In genomic region chr1:154961497-154962237, GRCh38 we compare ENCODE assay signal across 8 cellular contexts. TPM values are rescaled to one million over a fixed set of nuclear protein-coding genes. Genes with fewer than 3 reads are reported as not detected.
DNase-seq lines count a peak whose midpoint lies in the region; ATAC-seq, FAIRE-seq and TF ChIP-seq lines count a peak whose summit lies in the region.

TSS of gene PYGO2 (minus strand) at chr1:154961782. CDS start at chr1:154961576, 206 bp downstream.

- FAIRE-seq in D721Med (lab: Jason Lieb, UNC): no peak

- CTCF ChIA-PET in PC-3 (lab: Charles Lee): interaction anchor here (0.6 to 1.7 kb wide), 5 partner anchors 32 to 312 kb away, joined by 3 to 8 read pairs (median 5); partner anchors contain the start of genes LENEP and ZBTB7B

- H2AFZ ChIP-seq in PC-3 (ENCODE audit: low read length): peak within 1 kb of the TSS; percentile 77

- peak; percentile 97 for DNase-seq in D721Med (ENCODE audit: insufficient read length, low spot score)
- peak in 66 of 76 experiments; percentile 19 to 81 (median 63) for DNase-seq in HUDEP-2 (lab: John Stamatoyannopoulos, UW; ENCODE audit: unreplicated experiment in 76 of 76)
- DNase-seq in PC-3: peak; percentile 80
- peak; percentile 91 for DNase-seq in activated T-cell treated with anti-CD3 and anti-CD28 coated beads, Interleukin-2, amount 50 U/mL, for 24 hours

- no peaks in the 10 kb centered on the region for H3F3A ChIP-seq in PC-3 (ENCODE audit: low read length, unreplicated experiment)

- H3K9ac ChIP-seq in PC-3 (ENCODE audit: low read length): peak within 1 kb of the TSS; percentile 96

- H3K4me1 Mint-ChIP-seq in activated T-cell treated with anti-CD3 and anti-CD28 coated beads, Interleukin-2, amount 50 U/mL, for 24 hours (ENCODE audit: low read depth): peaks cover 49% of the 10 kb centered on the region
- H3K4me1 Mint-ChIP-seq in stimulated activated memory B cell treated with anti-CD40 and anti-IgM and Interleukin-4, amounts not matched to agents 10 μg/mL and 1 μg/mL and 100 μg/mL, for 72 hours: peaks cover 46% of the 10 kb centered on the region

- peak within 1 kb of the TSS; percentile 96 for H3K4me3 Mint-ChIP-seq in activated T-cell treated with anti-CD3 and anti-CD28 coated beads, Interleukin-2, amount 50 U/mL, for 24 hours
- peak within 1 kb of the TSS; percentile 88 for H3K4me3 Mint-ChIP-seq in stimulated activated memory B cell treated with anti-CD40 and anti-IgM and Interleukin-4, amounts not matched to agents 10 μg/mL and 1 μg/mL and 100 μg/mL, for 72 hours

- H3K9me3 ChIP-seq in PC-3 (ENCODE audit: low read length) (no peaks in the 10 kb centered on the region), muscle layer of duodenum (ENCODE audit: control insufficient read depth in 1 of 2, low read length in 2 of 2) (no peaks in the 10 kb centered on the region)

- peak within 1 kb of the TSS; percentile 88 for H3K4me2 ChIP-seq in PC-3 (ENCODE audit: low read length)

- H3K27ac ChIP-seq in PC-3 (ENCODE audit: low read length): peak within 1 kb of the TSS; percentile 83
- H3K27ac ChIP-seq in muscle layer of duodenum (ENCODE audit: low read length): peak within 1 kb of the TSS; percentile 68

- no TSS peak for BruUV-seq in PC-3 (replicated peaks; lab: Mats Ljungman, UMichigan)

- H3K27me3 ChIP-seq in PC-3 (ENCODE audit: low read length) (no peaks in the 10 kb centered on the region), muscle layer of duodenum (ENCODE audit: low read depth, low read length) (no peaks in the 10 kb centered on the region)

- H3K36me3 ChIP-seq in PC-3 (ENCODE audit: low read depth, low read length): peaks cover 38% of the 10 kb centered on the region
- H3K36me3 ChIP-seq in muscle layer of duodenum (ENCODE audit: control insufficient read depth in 1 of 2, insufficient read depth in 2 of 2, low read length in 2 of 2): peaks cover 29 to 51% of the 10 kb centered on the region in 2 donors

- H3K4me3 ChIP-seq in PC-3 (ENCODE audit: low read length) (peak within 1 kb of the TSS; percentile 71), muscle layer of duodenum (ENCODE audit: low read depth in 1 of 2, low read length in 2 of 2) (peak within 1 kb of the TSS; percentile 72 to 85)

- H3K36me3 Mint-ChIP-seq in activated T-cell treated with anti-CD3 and anti-CD28 coated beads, Interleukin-2, amount 50 U/mL, for 24 hours (ENCODE audit: low read depth): peaks cover 85% of the 10 kb centered on the region
- H3K36me3 Mint-ChIP-seq in stimulated activated memory B cell treated with anti-CD40 and anti-IgM and Interleukin-4, amounts not matched to agents 10 μg/mL and 1 μg/mL and 100 μg/mL, for 72 hours: peaks cover 33% of the 10 kb centered on the region

- H3K4me1 ChIP-seq in PC-3 (ENCODE audit: insufficient read depth, low read length) (peaks cover 19% of the 10 kb centered on the region), muscle layer of duodenum (ENCODE audit: control insufficient read depth in 1 of 2, insufficient read depth in 2 of 2, low read length in 2 of 2) (peaks cover 9 to 31% of the 10 kb centered on the region in 2 donors)

- ATAC-seq in GM21360 (IDR thresholded peaks at IDR 0.05; ENCODE audit: unreplicated experiment) (peak; percentile 62), PC-3 (peak; percentile 82), esophagus mucosa (peak; percentile 82)
- ATAC-seq in stimulated activated memory B cell treated with anti-CD40 and anti-IgM and Interleukin-4, amounts not matched to agents 10 μg/mL and 1 μg/mL and 100 μg/mL, for 72 hours: peak; percentile 93

- POLR2A ChIA-PET in PC-3 (lab: Charles Lee; ENCODE audit: unreplicated experiment): interaction anchor here (0.5 to 1.0 kb wide), 3 partner anchors 11 to 19 kb away, joined by 4 to 5 read pairs (median 4); no protein-coding TSS in a partner anchor

- TF ChIP-seq CTCF in D721Med (IDR thresholded peaks at IDR 0.05; ENCODE audit: insufficient read depth, missing control alignments): peak; percentile 56
- TF ChIP-seq CTCF in PC-3 (conservative IDR thresholded peaks at IDR 0.05; ENCODE audit: low read depth, low read length): peak; percentile 78

- H3K79me2 ChIP-seq in PC-3 (ENCODE audit: low read length): peaks cover 42% of the 10 kb centered on the region

- intact Hi-C loops in PC-3 (cut with micrococcal nuclease): loop anchor here (1.0 to 2.0 kb wide), 3 partner anchors 12 to 55 kb away; no protein-coding TSS in a partner anchor

- no peaks in the 10 kb centered on the region for H3K9me3 Mint-ChIP-seq in activated T-cell treated with anti-CD3 and anti-CD28 coated beads, Interleukin-2, amount 50 U/mL, for 24 hours
- H3K9me3 Mint-ChIP-seq in stimulated activated memory B cell treated with anti-CD40 and anti-IgM and Interleukin-4, amounts not matched to agents 10 μg/mL and 1 μg/mL and 100 μg/mL, for 72 hours: no peaks in the 10 kb centered on the region

- no peaks in the 10 kb centered on the region for H3K27me3 Mint-ChIP-seq in activated T-cell treated with anti-CD3 and anti-CD28 coated beads, Interleukin-2, amount 50 U/mL, for 24 hours
- H3K27me3 Mint-ChIP-seq in stimulated activated memory B cell treated with anti-CD40 and anti-IgM and Interleukin-4, amounts not matched to agents 10 μg/mL and 1 μg/mL and 100 μg/mL, for 72 hours: no peaks in the 10 kb centered on the region

- peak within 1 kb of the TSS; percentile 96 for H3K27ac Mint-ChIP-seq in activated T-cell treated with anti-CD3 and anti-CD28 coated beads, Interleukin-2, amount 50 U/mL, for 24 hours
- H3K27ac Mint-ChIP-seq in stimulated activated memory B cell treated with anti-CD40 and anti-IgM and Interleukin-4, amounts not matched to agents 10 μg/mL and 1 μg/mL and 100 μg/mL, for 72 hours: peak within 1 kb of the TSS; percentile 91

- H3K9me2 ChIP-seq in PC-3 (replicated peaks; ENCODE audit: low read length): no peaks in the 10 kb centered on the region

- no peaks in the 10 kb centered on the region for H4K20me1 ChIP-seq in PC-3 (ENCODE audit: low read length)

RNA-seq across cellular contexts. Expression of gene PYGO2, which starts in this region (rescaled TPM):
- total RNA-seq in PC-3 (2014; rRNA removed) (41.7 and 43.3 TPM in 2 replicates), esophagus mucosa (17.3 TPM)

Comparison
In these comparisons a context has a peak if more than half of its experiments do, and no peak if none do; other contexts are left out.
1. Peak in every context shown above with its lines: DNase-seq, ATAC-seq, H3K4me3 ChIP-seq and H3K27ac ChIP-seq.